Comparison of ENCODE assay signal across 1 cellular context in the genomic region with DNA sequence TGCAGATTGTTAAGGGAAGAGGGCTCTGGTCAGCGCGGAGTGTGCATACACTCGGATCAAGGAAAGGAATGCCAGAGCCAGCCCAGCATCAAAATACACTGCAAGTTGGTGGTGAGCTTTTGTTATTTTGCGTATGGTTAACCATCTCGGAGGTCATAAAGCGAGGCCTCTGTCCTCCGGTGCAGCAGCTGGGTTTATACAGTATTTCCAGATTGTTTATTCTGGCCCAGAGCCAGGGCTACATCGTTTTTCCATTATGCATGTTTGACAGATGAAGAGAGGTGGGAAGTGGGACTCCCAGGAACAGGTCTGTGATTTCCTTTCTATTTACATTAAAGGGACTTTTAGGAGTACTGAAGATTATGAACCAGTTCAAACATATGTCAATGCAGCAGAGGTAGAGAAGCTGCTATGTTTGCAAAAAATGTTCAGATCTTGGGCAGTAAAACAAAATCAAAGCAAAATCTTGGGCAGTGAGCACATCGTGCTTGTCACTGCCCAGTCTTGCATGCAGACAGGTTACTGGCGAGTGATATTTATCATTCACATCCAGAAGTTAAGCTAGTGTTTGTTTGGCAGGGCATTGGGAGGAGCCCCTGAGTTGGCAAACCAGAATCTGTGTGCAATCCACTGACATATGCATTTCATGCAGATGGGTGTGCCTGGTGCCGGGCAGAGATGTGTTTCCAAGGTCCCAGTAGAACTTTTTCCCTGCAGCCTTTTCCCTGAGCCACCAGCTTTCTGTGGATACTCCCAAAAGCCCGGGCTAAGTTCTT.
TF ChIP-seq lines count a peak whose summit lies in the region.

No MANE protein-coding gene starts in this region.

TF ChIP-seq in HepG2, 621 proteins besides CTCF, POLR2A, EP300 and RAD21 (continued from another document):
- TF ChIP-seq ZGPAT (CRISPR knock-in tag; IDR thresholded peaks at IDR 0.05) (0 out of 2 replicates have a peak, but pooled peaks have one; percentile 31), SNRNP70 (IDR thresholded peaks at IDR 0.05; ENCODE audit: low read depth, low read length) (no peak), ZFP36L1 (CRISPR knock-in tag; IDR thresholded peaks at IDR 0.05) (no peak; the same call in 1 of the 2 replicates), NCOR1 (IDR thresholded peaks at IDR 0.05; ENCODE audit: borderline replicate concordance, low read length) (peak; percentile 51; the same call in 1 of the 2 replicates), ZNF354B (CRISPR knock-in tag; IDR thresholded peaks at IDR 0.05) (no peak)
